1 cellular context compared by ENCODE assay signal in genomic region chr6:113356139-113356538, GRCh38.
TF ChIP-seq lines count a peak whose summit lies in the region.

No MANE protein-coding gene starts in this region.

TF ChIP-seq in HepG2, 621 proteins besides CTCF, POLR2A, EP300 and RAD21 (continued from another document):
- no peak for TF ChIP-seq ZUFSP (CRISPR knock-in tag; IDR thresholded peaks at IDR 0.05; ENCODE audit: borderline replicate concordance)
- TF ChIP-seq ZNF598 (CRISPR knock-in tag; IDR thresholded peaks at IDR 0.05; ENCODE audit: borderline replicate concordance): no peak
- TF ChIP-seq ZNF747 (CRISPR knock-in tag; IDR thresholded peaks at IDR 0.05; ENCODE audit: borderline replicate concordance): no peak
- peak; percentile 47; the same call in 1 of the 2 replicates for TF ChIP-seq ZFP1 (CRISPR knock-in tag; IDR thresholded peaks at IDR 0.05)
- TF ChIP-seq ZNF530 (CRISPR knock-in tag; IDR thresholded peaks at IDR 0.05; ENCODE audit: low read depth): no peak
- TF ChIP-seq ZNF343 (CRISPR knock-in tag; IDR thresholded peaks at IDR 0.05): no peak
- TF ChIP-seq ZNF646 (CRISPR knock-in tag; IDR thresholded peaks at IDR 0.05): no peak
- no peak; the same call in 1 of the 2 replicates for TF ChIP-seq NFIC (IDR thresholded peaks at IDR 0.05; ENCODE audit: low read length)
- TF ChIP-seq ZBTB8A (CRISPR knock-in tag; IDR thresholded peaks at IDR 0.05; ENCODE audit: borderline replicate concordance, low read depth): no peak
- no peak for TF ChIP-seq ZZZ3 (CRISPR knock-in tag; IDR thresholded peaks at IDR 0.05; ENCODE audit: borderline replicate concordance)
- TF ChIP-seq ZSCAN22 (CRISPR knock-in tag; IDR thresholded peaks at IDR 0.05): no peak
- TF ChIP-seq CERS6 (CRISPR knock-in tag; IDR thresholded peaks at IDR 0.05): no peak
- no peak for TF ChIP-seq ZNF280D (CRISPR knock-in tag; IDR thresholded peaks at IDR 0.05)
- no peak for TF ChIP-seq ZSCAN31 (CRISPR knock-in tag; IDR thresholded peaks at IDR 0.05; ENCODE audit: low read depth)
- TF ChIP-seq ZNF101 (CRISPR knock-in tag; IDR thresholded peaks at IDR 0.05; ENCODE audit: borderline replicate concordance, low read depth): no peak
- TF ChIP-seq ZBED4 (CRISPR knock-in tag; IDR thresholded peaks at IDR 0.05; ENCODE audit: borderline replicate concordance): no peak
- TF ChIP-seq ZC3H13 (CRISPR knock-in tag; IDR thresholded peaks at IDR 0.05): no peak
